Comparison of ENCODE assay signal across 10 cellular contexts in the genomic region with DNA sequence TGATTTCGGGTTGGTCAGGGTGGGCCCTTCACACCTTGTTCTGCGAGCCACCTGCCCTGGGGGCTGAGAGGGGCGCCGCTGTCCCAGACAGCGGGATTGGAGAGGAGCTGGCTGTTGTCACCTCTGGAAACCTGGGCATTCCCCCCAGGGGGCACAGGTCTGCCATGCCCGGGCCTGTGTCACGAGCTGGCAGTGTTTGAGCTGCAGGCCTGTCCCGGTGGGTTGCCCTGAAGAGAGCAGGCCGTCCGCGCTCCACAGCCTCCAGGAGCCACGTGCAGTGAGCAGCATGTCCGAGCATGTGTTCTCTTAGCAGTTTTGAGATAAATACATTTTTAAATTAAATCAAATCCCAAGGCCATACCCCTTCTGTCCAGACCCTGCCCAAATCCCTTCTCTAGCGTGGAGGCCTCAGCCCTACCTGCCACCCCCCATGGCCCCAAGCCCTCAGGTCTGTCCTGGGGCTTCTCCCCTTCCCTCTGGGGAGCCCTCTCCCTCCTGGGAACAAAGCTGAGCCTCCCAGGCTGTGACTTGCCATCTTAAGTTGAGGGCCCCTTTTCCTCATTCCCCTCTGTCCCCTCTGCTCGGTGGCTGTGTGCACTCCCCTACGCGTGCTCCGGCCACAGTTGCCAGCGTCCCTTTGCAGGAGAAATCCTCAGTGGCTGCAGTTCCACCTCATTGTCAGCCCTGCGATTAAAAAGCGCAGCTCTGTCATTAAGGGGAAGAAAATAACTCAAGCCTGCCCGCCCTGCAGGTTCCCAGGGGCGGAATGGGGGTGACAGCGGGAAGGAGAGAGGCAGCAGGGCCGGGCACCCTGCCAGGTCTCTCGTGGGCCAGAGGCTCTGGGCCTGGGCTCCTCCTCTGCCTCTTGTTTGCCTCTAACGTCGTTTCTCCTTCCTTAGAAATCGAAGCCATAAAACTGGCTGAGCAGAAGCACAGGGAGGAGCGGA. TPM values are rescaled to one million over a fixed set of nuclear protein-coding genes. Genes with fewer than 3 reads are reported as not detected.
A peak's percentile ranks its signal among the peaks of the same experiment; 100 is the strongest.
DNase-seq lines count a peak whose midpoint lies in the region; ATAC-seq and TF ChIP-seq lines count a peak whose summit lies in the region.
"Had no signal": no experiment of that assay in that cellular context is flagged by ENCODE, and none has a peak within 500 bp of the region (broad histone marks: within the 10 kb centered on the region; RNA-seq: fewer than 3 reads in every experiment).

No MANE protein-coding gene starts in this region.

- no peak for TF ChIP-seq POLR2A in uterus (IDR thresholded peaks at IDR 0.05)

- peaks cover 25% of the 10 kb centered on the region for H3K36me3 Mint-ChIP-seq in activated CD8-positive, alpha-beta memory T cell treated with anti-CD3 and anti-CD28 coated beads, Interleukin-2, amount 10 ng/mL, durations not matched to agents 7 days and 5 days
- H3K36me3 Mint-ChIP-seq in endodermal cell (ENCODE audit: low read depth): peaks cover 57% of the 10 kb centered on the region
- H3K36me3 Mint-ChIP-seq in naive thymus-derived CD4-positive, alpha-beta T cell: peaks cover 0 to 30% (median 9%) of the 10 kb centered on the region in 5 donors

- no peak overlapping the region for H3K9ac ChIP-seq in endodermal cell (ENCODE audit: extremely low read depth, low read length, poor library complexity, severe bottlenecking)

- H3K27me3 ChIP-seq in endodermal cell (ENCODE audit: control insufficient read depth, insufficient read depth, low read length, poor library complexity, severe bottlenecking): no peaks in the 10 kb centered on the region
- H3K27me3 ChIP-seq in naive thymus-derived CD4-positive, alpha-beta T cell (ENCODE audit: control insufficient read depth in 2 of 2, insufficient read depth in 2 of 2, low read length in 2 of 2): no peaks in the 10 kb centered on the region
- no peaks in the 10 kb centered on the region for H3K27me3 ChIP-seq in uterus
- H3K27me3 ChIP-seq: dorsolateral prefrontal cortex had no signal

- H3K27ac ChIP-seq in endodermal cell (ENCODE audit: low read depth, low read length): peak overlapping the region; percentile 32
- no peak overlapping the region for H3K27ac ChIP-seq in naive thymus-derived CD4-positive, alpha-beta T cell (ENCODE audit: low read depth, low read length)
- peak overlapping the region; percentile 59 to 64 for H3K27ac ChIP-seq in uterus

- POLR2A ChIA-PET in naive thymus-derived CD4-positive, alpha-beta T cell (lab: Charles Lee): interaction anchor here (1.1 kb wide), 1 partner anchor 73 kb away, joined by 3 read pairs; no protein-coding TSS in a partner anchor

- no peak for DNase-seq in activated CD8-positive, alpha-beta memory T cell treated with anti-CD3 and anti-CD28 coated beads, Interleukin-2, amount 10 ng/mL, durations not matched to agents 7 days and 5 days
- DNase-seq in activated CD8-positive, alpha-beta memory T cell treated with anti-CD3 and anti-CD28 coated beads, Interleukin-2, amount 50 U/mL, for 48 hours: no peak
- DNase-seq in endodermal cell (no peak), uterus (peak; percentile 69 to 74), hepatic stellate cell (ENCODE audit: low spot score) (no peak)
- DNase-seq in naive thymus-derived CD4-positive, alpha-beta T cell: no peak

- H3K4me3 ChIP-seq in endodermal cell (ENCODE audit: low read length) (no peak overlapping the region), uterus (peak overlapping the region; percentile 7 to 10)
- H3K4me3 ChIP-seq in naive thymus-derived CD4-positive, alpha-beta T cell (ENCODE audit: low read length): no peak overlapping the region

- peak overlapping the region; percentile 7 for H3K27ac Mint-ChIP-seq in activated CD8-positive, alpha-beta memory T cell treated with anti-CD3 and anti-CD28 coated beads, Interleukin-2, amount 10 ng/mL, durations not matched to agents 7 days and 5 days
- peak overlapping the region; percentile 18 for H3K27ac Mint-ChIP-seq in endodermal cell
- H3K27ac Mint-ChIP-seq in naive thymus-derived CD4-positive, alpha-beta T cell: no peak overlapping the region

- no peaks in the 10 kb centered on the region for H3K27me3 Mint-ChIP-seq in activated CD8-positive, alpha-beta memory T cell treated with anti-CD3 and anti-CD28 coated beads, Interleukin-2, amount 10 ng/mL, durations not matched to agents 7 days and 5 days
- no peaks in the 10 kb centered on the region for H3K27me3 Mint-ChIP-seq in endodermal cell (ENCODE audit: insufficient read depth)
- H3K27me3 Mint-ChIP-seq in naive thymus-derived CD4-positive, alpha-beta T cell: no peaks in the 10 kb centered on the region

- no peaks in the 10 kb centered on the region for H3K9me3 Mint-ChIP-seq in activated CD8-positive, alpha-beta memory T cell treated with anti-CD3 and anti-CD28 coated beads, Interleukin-2, amount 10 ng/mL, durations not matched to agents 7 days and 5 days (ENCODE audit: low read depth)
- no peaks in the 10 kb centered on the region for H3K9me3 Mint-ChIP-seq in endodermal cell
- H3K9me3 Mint-ChIP-seq in naive thymus-derived CD4-positive, alpha-beta T cell: no peaks in the 10 kb centered on the region
- H3K9me3 Mint-ChIP-seq: activated T-helper 1 cell treated with anti-CD3 and anti-CD28 coated beads, Interleukin-12 subunit alpha, Interleukin-12 subunit beta, Interleukin-2, Interleukin-4 antibody, amounts not matched to agents 30 ng/mL and 10 ng/mL and 1 ng/mL, durations not matched to agents 14 hours and 24 hours and 36 hours had no signal

- ATAC-seq in activated CD8-positive, alpha-beta memory T cell treated with anti-CD3 and anti-CD28 coated beads, Interleukin-2, amount 10 ng/mL, durations not matched to agents 7 days and 5 days: no peak
- ATAC-seq in naive thymus-derived CD4-positive, alpha-beta T cell: no peak
- ATAC-seq in HG03175 (IDR thresholded peaks at IDR 0.05; ENCODE audit: unreplicated experiment) (no peak), GM21447 (IDR thresholded peaks at IDR 0.05; ENCODE audit: unreplicated experiment) (no peak)

- H3K4me3 Mint-ChIP-seq in activated CD8-positive, alpha-beta memory T cell treated with anti-CD3 and anti-CD28 coated beads, Interleukin-2, amount 10 ng/mL, durations not matched to agents 7 days and 5 days: no peak overlapping the region
- H3K4me3 Mint-ChIP-seq in endodermal cell: no peak overlapping the region
- peak overlapping the region in 7 of 10 donors; percentile 12 to 81 (median 62) for H3K4me3 Mint-ChIP-seq in naive thymus-derived CD4-positive, alpha-beta T cell

- WGBS in endodermal cell (ENCODE audit: insufficient coverage in 1 of 2, insufficient read length in 1 of 2), 2 experiments: 91 to 94% methylated on average over 25 to 30 of the region's 30 CpGs

- H3K4me1 Mint-ChIP-seq in activated CD8-positive, alpha-beta memory T cell treated with anti-CD3 and anti-CD28 coated beads, Interleukin-2, amount 10 ng/mL, durations not matched to agents 7 days and 5 days: peaks cover 37% of the 10 kb centered on the region
- H3K4me1 Mint-ChIP-seq in endodermal cell: no peaks in the 10 kb centered on the region
- peaks cover 38 to 64% (median 54%) of the 10 kb centered on the region in 7 donors for H3K4me1 Mint-ChIP-seq in naive thymus-derived CD4-positive, alpha-beta T cell

- H3K9me3 ChIP-seq in endodermal cell (ENCODE audit: control insufficient read depth, low read length): no peaks in the 10 kb centered on the region
- no peaks in the 10 kb centered on the region for H3K9me3 ChIP-seq in naive thymus-derived CD4-positive, alpha-beta T cell (ENCODE audit: control insufficient read depth in 2 of 3, low read length in 3 of 3)
- no peaks in the 10 kb centered on the region for H3K9me3 ChIP-seq in uterus

- intact Hi-C loops in naive thymus-derived CD4-positive, alpha-beta T cell (cut with micrococcal nuclease): no loop called here
- intact Hi-C loops in uterus (cut with DNase I; ENCODE audit: low total_unique reads): no loop called here

- H3K36me3 ChIP-seq in endodermal cell (ENCODE audit: control insufficient read depth, insufficient read depth, low read length) (peaks cover 48% of the 10 kb centered on the region), uterus (no peaks in the 10 kb centered on the region)
- H3K36me3 ChIP-seq in naive thymus-derived CD4-positive, alpha-beta T cell (ENCODE audit: control insufficient read depth in 2 of 3, insufficient read depth in 3 of 3, low read length in 3 of 3): peaks cover 0 to 29% (median 3%) of the 10 kb centered on the region in 3 experiments

- H3K4me1 ChIP-seq in endodermal cell (ENCODE audit: control insufficient read depth, insufficient read depth, low read length) (no peaks in the 10 kb centered on the region), uterus (peaks cover 3 to 8% of the 10 kb centered on the region in 2 donors)
- peaks cover 14 to 34% of the 10 kb centered on the region in 2 donors for H3K4me1 ChIP-seq in naive thymus-derived CD4-positive, alpha-beta T cell (ENCODE audit: control insufficient read depth in 2 of 2, insufficient read depth in 2 of 2, low read length in 2 of 2)

- TF ChIP-seq CTCF in endodermal cell (conservative IDR thresholded peaks at IDR 0.05) (no peak), uterus (IDR thresholded peaks at IDR 0.05) (no peak)

- CTCF ChIA-PET in activated CD8-positive, alpha-beta memory T cell treated with anti-CD3 and anti-CD28 coated beads, Interleukin-2, amount 10 ng/mL, durations not matched to agents 7 days and 5 days (lab: Charles Lee): interaction anchor here (1.0 to 4.5 kb wide), 7 partner anchors 17 to 174 kb away, joined by 3 to 30 read pairs (median 4); no protein-coding TSS in a partner anchor
- CTCF ChIA-PET in naive thymus-derived CD4-positive, alpha-beta T cell (lab: Charles Lee): interaction anchor here (0.5 to 1.3 kb wide), 2 partner anchors 163 to 172 kb away, joined by 3 to 4 read pairs; no protein-coding TSS in a partner anchor

RNA-seq across cellular contexts. Expression of a gene that starts 26.6 kb away (rescaled TPM):
- total RNA-seq in activated CD8-positive, alpha-beta memory T cell treated with anti-CD3 and anti-CD28 coated beads, Interleukin-2, amount 10 ng/mL, durations not matched to agents 7 days and 5 days: 10 to 100 TPM; 56.8 to 62.9 TPM
- total RNA-seq in endodermal cell (10 to 100 TPM; 38.0 to 48.9 TPM), uterus (10 to 100 TPM in 2 of 4 donors, 1 to 10 TPM in 1, not detected in 1; 8.6 to 24.3 (median 10.5) TPM)
- polyA plus RNA-seq in endodermal cell (2013, experiment 1 of 2): 27.9 TPM
- 24.0 TPM for polyA plus RNA-seq in endodermal cell (2013, experiment 2 of 2)
- total RNA-seq in naive thymus-derived CD4-positive, alpha-beta T cell: 10 to 100 TPM; 17.8 to 46.4 (median 20.6) TPM
- 10 to 100 TPM; 13.2 to 14.9 TPM for polyA plus RNA-seq in naive thymus-derived CD4-positive, alpha-beta T cell

RNA-seq across cellular contexts. Expression of a gene that starts 45.7 kb away (rescaled TPM):
- total RNA-seq in activated CD8-positive, alpha-beta memory T cell treated with anti-CD3 and anti-CD28 coated beads, Interleukin-2, amount 10 ng/mL, durations not matched to agents 7 days and 5 days: 100 to 1,000 TPM; 336 to 372 TPM
- total RNA-seq in endodermal cell (1 to 10 TPM; 1.6 to 2.3 TPM), uterus (10 to 100 TPM; 20.2 to 46.8 (median 21.0) TPM)
- polyA plus RNA-seq in endodermal cell (2013, experiment 1 of 2): 0.36 TPM
- 0.54 TPM for polyA plus RNA-seq in endodermal cell (2013, experiment 2 of 2)
- total RNA-seq in naive thymus-derived CD4-positive, alpha-beta T cell: 100 to 1,000 TPM; 280 to 877 (median 371) TPM
- 100 to 1,000 TPM; 459 to 768 TPM for polyA plus RNA-seq in naive thymus-derived CD4-positive, alpha-beta T cell

Comparison
In these comparisons a context has a peak if more than half of its experiments do, and no peak if none do; other contexts are left out.
1. DNase-seq: peak in uterus (2 of 2); none in activated CD8-positive, alpha-beta memory T cell treated with anti-CD3 and anti-CD28 coated beads, Interleukin-2, amount 10 ng/mL, durations not matched to agents 7 days and 5 days (single experiment), activated CD8-positive, alpha-beta memory T cell treated with anti-CD3 and anti-CD28 coated beads, Interleukin-2, amount 50 U/mL, for 48 hours (single experiment), endodermal cell (single experiment), naive thymus-derived CD4-positive, alpha-beta T cell (0 of 9) and hepatic stellate cell (single experiment).
2. H3K27ac Mint-ChIP-seq: peak in activated CD8-positive, alpha-beta memory T cell treated with anti-CD3 and anti-CD28 coated beads, Interleukin-2, amount 10 ng/mL, durations not matched to agents 7 days and 5 days (single experiment) and endodermal cell (single experiment); none in naive thymus-derived CD4-positive, alpha-beta T cell (0 of 9).
3. H3K4me3 Mint-ChIP-seq: peak in naive thymus-derived CD4-positive, alpha-beta T cell (7 of 10); none in activated CD8-positive, alpha-beta memory T cell treated with anti-CD3 and anti-CD28 coated beads, Interleukin-2, amount 10 ng/mL, durations not matched to agents 7 days and 5 days (single experiment) and endodermal cell (single experiment).
4. H3K4me3 ChIP-seq: peak in uterus (2 of 2); none in endodermal cell (single experiment) and naive thymus-derived CD4-positive, alpha-beta T cell (single experiment).
5. RNA of a gene that starts 45.7 kb away (total RNA-seq): 336 to 372 TPM in activated CD8-positive, alpha-beta memory T cell treated with anti-CD3 and anti-CD28 coated beads, Interleukin-2, amount 10 ng/mL, durations not matched to agents 7 days and 5 days, 280 to 877 TPM in naive thymus-derived CD4-positive, alpha-beta T cell and 20.2 to 46.8 TPM in uterus; 1.6 to 2.3 TPM in endodermal cell; every median in the first group is over 4 times any median in the second.